ENCODE assay signal across 2 cellular contexts in genomic region chr1:28807046-28807445, GRCh38.
TF ChIP-seq lines count a peak whose summit lies in the region.

No MANE protein-coding gene starts in this region.

TF ChIP-seq in GM23338, 12 proteins besides CTCF, POLR2A, EP300 and RAD21:
- no peak for TF ChIP-seq JUNB (IDR thresholded peaks at IDR 0.05; ENCODE audit: unreplicated experiment)

TF ChIP-seq in H1, 55 proteins besides CTCF, POLR2A, EP300 and RAD21:
- TF ChIP-seq ZNF274 (IDR thresholded peaks at IDR 0.05; ENCODE audit: borderline replicate concordance, extremely low read depth, low read length), result no peak
- peak; percentile 47 for TF ChIP-seq NANOG (IDR thresholded peaks at IDR 0.05; ENCODE audit: insufficient read depth, low read depth, low read length, poor library complexity, severe bottlenecking)
